9 cellular contexts compared by ENCODE assay signal in genomic region chr3:129441782-129442181, GRCh38. TPM values are rescaled to one million over a fixed set of nuclear protein-coding genes. Genes with fewer than 3 reads are reported as not detected.
A peak's percentile ranks its signal among the peaks of the same experiment; 100 is the strongest.
DNase-seq lines count a peak whose midpoint lies in the region; ATAC-seq, FAIRE-seq and TF ChIP-seq lines count a peak whose summit lies in the region.
"Had no signal": no experiment of that assay in that cellular context is flagged by ENCODE, and none has a peak within 500 bp of the region (broad histone marks: within the 10 kb centered on the region; RNA-seq: fewer than 3 reads in every experiment).

No MANE protein-coding gene starts in this region.

- TF ChIP-seq CTCF in heart left ventricle (IDR thresholded peaks at IDR 0.05) = peak in 3 of 12 donors; percentile 16 to 30 (median 21)
- TF ChIP-seq CTCF in stomach (IDR thresholded peaks at IDR 0.05) = no peak

- H3K9me3 Mint-ChIP-seq in activated naive CD4-positive, alpha-beta T cell treated with anti-CD3 and anti-CD28 coated beads for 36 hours = no peaks in the 10 kb centered on the region
- no peaks in the 10 kb centered on the region for H3K9me3 Mint-ChIP-seq in activated CD4-positive, alpha-beta memory T cell treated with anti-CD3 and anti-CD28 coated beads, Interleukin-2, amount 10 ng/mL, durations not matched to agents 7 days and 5 days

- peak in 2 of 4 donors; percentile 18 to 27 for ATAC-seq in heart left ventricle
- no peak for ATAC-seq in HG03175 (IDR thresholded peaks at IDR 0.05; ENCODE audit: unreplicated experiment)

- WGBS in heart left ventricle, 4 donors = 12 to 26% (median 22%) methylated on average over 4 of the region's 4 CpGs
- 16 to 26% (median 22%) methylated on average over 4 of the region's 4 CpGs for WGBS in stomach, 5 donors

- no peak for TF ChIP-seq POLR2A in heart left ventricle (IDR thresholded peaks at IDR 0.05)
- no peak for TF ChIP-seq POLR2A in stomach (IDR thresholded peaks at IDR 0.05)
- TF ChIP-seq POLR2A in H54 (IDR thresholded peaks at IDR 0.05; ENCODE audit: low read depth, low read length) = no peak

- intact Hi-C loops in activated naive CD4-positive, alpha-beta T cell treated with anti-CD3 and anti-CD28 coated beads for 36 hours (cut with micrococcal nuclease) = loop anchor here (2.0 to 10.0 kb wide), 7 partner anchors 41 to 1387 kb away; partner anchors contain the start of genes PLXND1, RAB43 and SEC61A1
- intact Hi-C loops in heart left ventricle (cut with DNase I) = loop anchor here in 2 of 10 donors (2.0 to 5.0 kb wide), 2 partner anchors 41 to 185 kb away; no protein-coding TSS in a partner anchor
- intact Hi-C loops in stomach (cut with DNase I; ENCODE audit: low total_unique reads) = no loop called here

- peaks cover 5 to 68% (median 39%) of the 10 kb centered on the region in 12 donors for H3K4me1 ChIP-seq in heart left ventricle
- peaks cover 43 to 88% (median 74%) of the 10 kb centered on the region in 4 donors for H3K4me1 ChIP-seq in stomach

- TF ChIP-seq EP300 in stomach (IDR thresholded peaks at IDR 0.05) = no peak

- H3K27ac Mint-ChIP-seq in activated naive CD4-positive, alpha-beta T cell treated with anti-CD3 and anti-CD28 coated beads for 36 hours = no peak overlapping the region
- peak overlapping the region; percentile 94 for H3K27ac Mint-ChIP-seq in activated CD4-positive, alpha-beta memory T cell treated with anti-CD3 and anti-CD28 coated beads, Interleukin-2, amount 10 ng/mL, durations not matched to agents 7 days and 5 days

- CTCF ChIA-PET in activated naive CD4-positive, alpha-beta T cell treated with anti-CD3 and anti-CD28 coated beads for 36 hours (lab: Charles Lee) = interaction anchor here (1.0 to 2.9 kb wide), 2 partner anchors 49 to 58 kb away, joined by 4 to 10 read pairs; no protein-coding TSS in a partner anchor
- CTCF ChIA-PET in activated CD4-positive, alpha-beta memory T cell treated with anti-CD3 and anti-CD28 coated beads, Interleukin-2, amount 10 ng/mL, durations not matched to agents 7 days and 5 days (lab: Charles Lee) = interaction anchor here (0.6 to 1.1 kb wide), 6 partner anchors 9 to 471 kb away, joined by 3 read pairs; no protein-coding TSS in a partner anchor

- H3K36me3 Mint-ChIP-seq in activated naive CD4-positive, alpha-beta T cell treated with anti-CD3 and anti-CD28 coated beads for 36 hours (ENCODE audit: low read depth) = peaks cover 14% of the 10 kb centered on the region
- peaks cover 24% of the 10 kb centered on the region for H3K36me3 Mint-ChIP-seq in activated CD4-positive, alpha-beta memory T cell treated with anti-CD3 and anti-CD28 coated beads, Interleukin-2, amount 10 ng/mL, durations not matched to agents 7 days and 5 days (ENCODE audit: low read depth)

- no peaks in the 10 kb centered on the region for H3K9me3 ChIP-seq in heart left ventricle
- no peaks in the 10 kb centered on the region for H3K9me3 ChIP-seq in stomach

- peaks cover 38% of the 10 kb centered on the region for H3K4me1 Mint-ChIP-seq in activated naive CD4-positive, alpha-beta T cell treated with anti-CD3 and anti-CD28 coated beads for 36 hours (ENCODE audit: low read depth)
- peaks cover 49% of the 10 kb centered on the region for H3K4me1 Mint-ChIP-seq in activated CD4-positive, alpha-beta memory T cell treated with anti-CD3 and anti-CD28 coated beads, Interleukin-2, amount 10 ng/mL, durations not matched to agents 7 days and 5 days

- H3K27ac ChIP-seq in heart left ventricle (peak overlapping the region; percentile 7 to 98 (median 90)), stomach (peak overlapping the region in 4 of 5 donors; percentile 89 to 94 (median 92))

- no peak for DNase-seq in activated naive CD4-positive, alpha-beta T cell treated with anti-CD3 and anti-CD28 coated beads for 36 hours
- no peak for DNase-seq in activated naive CD4-positive, alpha-beta T cell treated with anti-CD3 and anti-CD28 coated beads, Interleukin-2, amount 50 U/mL, for 16 hours
- DNase-seq in activated CD4-positive, alpha-beta memory T cell treated with anti-CD3 and anti-CD28 coated beads, Interleukin-2, amount 10 ng/mL, durations not matched to agents 7 days and 5 days = no peak
- DNase-seq in heart left ventricle (peak in 4 of 5 donors; percentile 40 to 62 (median 49)), stomach (no peak), H54 (ENCODE audit: insufficient read length, low spot score) (no peak), RCC 7860 (ENCODE audit: low spot score) (no peak)

- FAIRE-seq in H54 (lab: Jason Lieb, UNC) = no peak
- FAIRE-seq in RCC 7860 (lab: Jason Lieb, UNC) = no peak
- FAIRE-seq: colon had no signal

- no peaks in the 10 kb centered on the region for H3K27me3 Mint-ChIP-seq in activated naive CD4-positive, alpha-beta T cell treated with anti-CD3 and anti-CD28 coated beads for 36 hours (ENCODE audit: low read depth)
- no peaks in the 10 kb centered on the region for H3K27me3 Mint-ChIP-seq in activated CD4-positive, alpha-beta memory T cell treated with anti-CD3 and anti-CD28 coated beads, Interleukin-2, amount 10 ng/mL, durations not matched to agents 7 days and 5 days

- H3K4me3 ChIP-seq in heart left ventricle (peak overlapping the region in 5 of 12 donors; percentile 76 to 88 (median 81)), stomach (peak overlapping the region in 2 of 4 donors; percentile 74 to 91)

- peaks cover 0 to 16% (median 12%) of the 10 kb centered on the region in 9 donors for H3K36me3 ChIP-seq in heart left ventricle
- H3K36me3 ChIP-seq in stomach = peaks cover 9 to 14% (median 11%) of the 10 kb centered on the region in 4 donors

- POLR2A ChIA-PET in activated CD4-positive, alpha-beta memory T cell treated with anti-CD3 and anti-CD28 coated beads, Interleukin-2, amount 10 ng/mL, durations not matched to agents 7 days and 5 days (lab: Charles Lee) = interaction anchor here (0.9 to 6.0 kb wide), 10 partner anchors 12 to 563 kb away, joined by 3 to 76 read pairs (median 6); partner anchors contain the start of genes EFCAB12 and RAB43

- peak overlapping the region; percentile 87 for H3K4me3 Mint-ChIP-seq in activated naive CD4-positive, alpha-beta T cell treated with anti-CD3 and anti-CD28 coated beads for 36 hours
- H3K4me3 Mint-ChIP-seq in activated CD4-positive, alpha-beta memory T cell treated with anti-CD3 and anti-CD28 coated beads, Interleukin-2, amount 10 ng/mL, durations not matched to agents 7 days and 5 days = peak overlapping the region; percentile 87

- H3K27me3 ChIP-seq in heart left ventricle (no peaks in the 10 kb centered on the region), stomach (no peaks in the 10 kb centered on the region)

RNA-seq across cellular contexts. Expression of gene IFT122, which starts 1.8 kb away (rescaled TPM):
- 10 to 100 TPM; 27.8 to 32.4 TPM for total RNA-seq in activated naive CD4-positive, alpha-beta T cell treated with anti-CD3 and anti-CD28 coated beads for 36 hours
- 10 to 100 TPM; 22.6 to 22.8 TPM for total RNA-seq in activated CD4-positive, alpha-beta memory T cell treated with anti-CD3 and anti-CD28 coated beads, Interleukin-2, amount 10 ng/mL, durations not matched to agents 7 days and 5 days
- total RNA-seq in heart left ventricle (10 to 100 TPM; 13.1 to 34.2 (median 16.6) TPM), stomach (100 to 1,000 TPM in 2 of 5 donors, 10 to 100 TPM in 2, 1 to 10 TPM in 1; 9.9 to 163 (median 61.5) TPM)
- polyA plus RNA-seq in heart left ventricle (10 to 100 TPM in 1 of 2 donors, 1 to 10 TPM in 1; 7.2 to 25.2 TPM), stomach (10 to 100 TPM; 12.3 to 17.0 (median 13.9) TPM)

RNA-seq across cellular contexts. Expression of gene MBD4, which starts 2.0 kb away (rescaled TPM):
- 10 to 100 TPM; 50.9 to 51.0 TPM for total RNA-seq in activated naive CD4-positive, alpha-beta T cell treated with anti-CD3 and anti-CD28 coated beads for 36 hours
- total RNA-seq in activated CD4-positive, alpha-beta memory T cell treated with anti-CD3 and anti-CD28 coated beads, Interleukin-2, amount 10 ng/mL, durations not matched to agents 7 days and 5 days = 10 to 100 TPM; 47.1 to 47.4 TPM
- 10 to 100 TPM; 13.0 to 26.7 (median 20.6) TPM for total RNA-seq in heart left ventricle
- 10 to 100 TPM; 10.8 to 42.3 TPM for polyA plus RNA-seq in heart left ventricle
- total RNA-seq in stomach = 10 to 100 TPM in 4 of 5 donors, 1 to 10 TPM in 1; 5.8 to 74.1 (median 40.6) TPM
- 10 to 100 TPM; 13.8 to 23.4 (median 20.1) TPM for polyA plus RNA-seq in stomach

RNA-seq across cellular contexts. Expression of gene EFCAB12, which starts 13.3 kb away (rescaled TPM):
- total RNA-seq in activated naive CD4-positive, alpha-beta T cell treated with anti-CD3 and anti-CD28 coated beads for 36 hours = under 1 TPM; 0.37 to 0.81 TPM
- under 1 TPM; 0.65 to 0.98 TPM for total RNA-seq in activated CD4-positive, alpha-beta memory T cell treated with anti-CD3 and anti-CD28 coated beads, Interleukin-2, amount 10 ng/mL, durations not matched to agents 7 days and 5 days
- under 1 TPM in 4 of 9 donors, not detected in 5; 0.09 to 0.20 (median 0.14) TPM for total RNA-seq in heart left ventricle
- polyA plus RNA-seq in heart left ventricle = under 1 TPM; 0.07 to 0.11 TPM
- total RNA-seq in stomach = 1 to 10 TPM in 1 of 5 donors, under 1 TPM in 2, not detected in 2; 0.72 to 4.0 (median 0.92) TPM
- 1 to 10 TPM in 2 of 3 donors, under 1 TPM in 1; 0.33 to 2.7 (median 2.6) TPM for polyA plus RNA-seq in stomach

Comparison
In these comparisons a context has a peak if more than half of its experiments do, and no peak if none do; other contexts are left out.
1. DNase-seq: peak in heart left ventricle (4 of 5); none in activated naive CD4-positive, alpha-beta T cell treated with anti-CD3 and anti-CD28 coated beads for 36 hours (single experiment), activated naive CD4-positive, alpha-beta T cell treated with anti-CD3 and anti-CD28 coated beads, Interleukin-2, amount 50 U/mL, for 16 hours (single experiment), activated CD4-positive, alpha-beta memory T cell treated with anti-CD3 and anti-CD28 coated beads, Interleukin-2, amount 10 ng/mL, durations not matched to agents 7 days and 5 days (single experiment), stomach (single experiment), H54 (single experiment) and RCC 7860 (single experiment).